ENCODE assay signal across 20 cellular contexts in the genomic region with DNA sequence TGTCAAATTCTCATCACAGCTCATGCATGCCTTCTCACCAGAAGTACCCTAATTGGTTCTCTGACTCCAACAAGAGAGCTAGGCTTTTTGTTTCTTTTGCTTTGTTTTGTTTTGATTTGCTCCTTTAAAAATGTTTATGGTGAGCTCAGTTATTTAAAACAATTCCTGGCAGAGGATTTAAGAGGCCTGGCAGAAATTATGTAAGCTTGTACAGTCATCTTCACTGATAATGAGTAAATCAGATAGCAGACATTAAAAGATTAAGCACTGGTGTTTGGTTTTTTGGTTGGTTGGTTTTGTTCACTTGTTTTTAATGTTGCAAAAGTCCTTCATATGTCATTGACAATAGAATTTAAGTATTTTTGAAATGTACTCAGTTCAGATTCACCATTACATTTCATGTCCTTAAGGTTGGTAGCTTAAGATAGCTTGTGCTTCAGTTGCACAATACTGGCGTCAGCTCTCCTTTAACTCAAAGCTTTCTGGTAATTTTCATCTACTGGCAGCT.
DNase-seq lines count a peak whose midpoint lies in the region; ATAC-seq, FAIRE-seq and TF ChIP-seq lines count a peak whose summit lies in the region.
"Had no signal": no experiment of that assay in that cellular context is flagged by ENCODE, and none has a peak within 500 bp of the region (broad histone marks: within the 10 kb centered on the region; RNA-seq: fewer than 3 reads in every experiment).

No MANE protein-coding gene starts in this region.

- no peak for TF ChIP-seq EP300 in HepG2 (IDR thresholded peaks at IDR 0.05; ENCODE audit: low read depth in 2 of 2, low read length in 2 of 2)
- TF ChIP-seq EP300 in HepG2 (CRISPR knock-in tag; IDR thresholded peaks at IDR 0.05; ENCODE audit: borderline replicate concordance): no peak

- no peak for DNase-seq in HepG2 (ENCODE audit: low spot score)
- DNase-seq in right lobe of liver: no peak
- peak; percentile 61 for DNase-seq in iris pigment epithelial cell (ENCODE audit: low read depth)
- no peak for DNase-seq in cerebellar nuclear complex (lab: John Stamatoyannopoulos, UW)
- DNase-seq in activated CD8-positive, alpha-beta memory T cell treated with anti-CD3 and anti-CD28 coated beads, Interleukin-2, amount 50 U/mL, for 48 hours: no peak
- no peak for DNase-seq in NCI-H526 (lab: John Stamatoyannopoulos, UW)
- DNase-seq: DMS79 treated with DMSO at 0.1 percent for 48 hours, MV-4-11, NCI-H1417, NCI-H187, NCI-H2227 treated with DMSO at 0.1 percent for 48 hours, NCI-H510A treated with DMSO at 0.1 percent for 48 hours, NCI-H82, OCI-M1, Right ventricle myocardium superior had no signal

- no peak overlapping the region for H3K9ac ChIP-seq in HepG2 (ENCODE audit: insufficient read depth, low read depth, low read length)

- 3% methylated on average over 1 of the region's 1 CpG for WGBS in HepG2 (ENCODE audit: low lambda C conversion rate)
- WGBS in right lobe of liver (ENCODE audit: insufficient coverage, low coverage, low lambda C conversion rate, missing lambda C conversion rate): 58% methylated on average over 1 of the region's 1 CpG

- H3K27ac ChIP-seq in HepG2 (ENCODE audit: extremely low read length, insufficient read depth, low read length) (no peak overlapping the region), right lobe of liver (no peak overlapping the region)
- H3K27ac ChIP-seq: 22Rv1 had no signal

- no peaks in the 10 kb centered on the region for H3K79me2 ChIP-seq in HepG2 (ENCODE audit: insufficient read depth, low read length)

- TF ChIP-seq RAD21 in HepG2 (CRISPR knock-in tag; IDR thresholded peaks at IDR 0.05): no peak

- CTCF ChIA-PET in HepG2 (lab: Yijun Ruan, JAX; ENCODE audit: low intra/inter-chr PET ratio, low total read pairs): no interaction called here

- BruUV-seq in HepG2 (replicated peaks; lab: Mats Ljungman, UMichigan): no TSS peak

- TF ChIP-seq POLR2A in HepG2 (IDR thresholded peaks at IDR 0.05; ENCODE audit: insufficient read depth in 1 of 2, low read depth in 2 of 2, low read length in 2 of 2): no peak
- TF ChIP-seq POLR2A in right lobe of liver (IDR thresholded peaks at IDR 0.05): no peak

- no peaks in the 10 kb centered on the region for H4K20me1 ChIP-seq in HepG2 (ENCODE audit: insufficient read depth, low read length)

- no peaks in the 10 kb centered on the region for H3K27me3 ChIP-seq in HepG2 (ENCODE audit: control insufficient read depth in 1 of 2, insufficient read depth in 2 of 2, low read length in 2 of 2)
- no peaks in the 10 kb centered on the region for H3K27me3 ChIP-seq in right lobe of liver

- TF ChIP-seq CTCF in HepG2 (CRISPR knock-in tag; IDR thresholded peaks at IDR 0.05) (no peak), right lobe of liver (IDR thresholded peaks at IDR 0.05) (no peak)

- no peak overlapping the region for H2AFZ ChIP-seq in HepG2 (ENCODE audit: low read length)

- no peak overlapping the region for H3K4me3 ChIP-seq in HepG2 (replicated peaks in 1 of 3; ENCODE audit: insufficient read depth in 1 of 3, low read depth in 2 of 3, low read length in 3 of 3)
- H3K4me3 ChIP-seq in right lobe of liver: no peak overlapping the region
- H3K4me3 ChIP-seq: K562 had no signal

- FAIRE-seq in HepG2 (lab: Jason Lieb, UNC) (no peak), endometrium (lab: Jason Lieb, UNC) (peak; percentile 84)
- FAIRE-seq: G401.6, K562 had no signal

- H3K9me3 ChIP-seq in HepG2 (ENCODE audit: low read length) (peaks cover 57% of the 10 kb centered on the region), right lobe of liver (no peaks in the 10 kb centered on the region)

- H3K4me1 ChIP-seq in HepG2 (ENCODE audit: insufficient read depth, low read length): no peaks in the 10 kb centered on the region
- no peaks in the 10 kb centered on the region for H3K4me1 ChIP-seq in right lobe of liver

- intact Hi-C loops in HepG2 (cut with micrococcal nuclease; ENCODE audit: unreplicated experiment) (no loop called here), right lobe of liver (cut with DNase I) (no loop called here)

- POLR2A ChIA-PET in HepG2 (lab: Yijun Ruan, JAX): no interaction called here

- no peak overlapping the region for H3K4me2 ChIP-seq in HepG2 (ENCODE audit: low read depth, low read length)

- H3K36me3 ChIP-seq in HepG2 (replicated peaks in 1 of 2; ENCODE audit: control insufficient read depth in 1 of 2, insufficient read depth in 2 of 2, low read length in 2 of 2): no peaks in the 10 kb centered on the region
- H3K36me3 ChIP-seq in right lobe of liver: no peaks in the 10 kb centered on the region

- no peak for ATAC-seq in HepG2
- ATAC-seq in right lobe of liver: no peak
- ATAC-seq in GM21576 (IDR thresholded peaks at IDR 0.05; ENCODE audit: unreplicated experiment): no peak
- ATAC-seq: K562 had no signal

- in situ Hi-C loops in HepG2 (cut with HindIII; ENCODE audit: extremely low pct_ligation_motif_present, low pct_unique_long_range_greater_than_20kb): no loop called here

TF ChIP-seq in HepG2, 621 proteins besides CTCF, POLR2A, EP300 and RAD21:
- peak; percentile 18; the same call in 1 of the 2 replicates for TF ChIP-seq CEBPB (IDR thresholded peaks at IDR 0.05; ENCODE audit: borderline replicate concordance, low read depth, low read length)
- TF ChIP-seq ZC3H13 (CRISPR knock-in tag; IDR thresholded peaks at IDR 0.05): no peak
